Comparison of ENCODE assay signal across 8 cellular contexts in the genomic region with DNA sequence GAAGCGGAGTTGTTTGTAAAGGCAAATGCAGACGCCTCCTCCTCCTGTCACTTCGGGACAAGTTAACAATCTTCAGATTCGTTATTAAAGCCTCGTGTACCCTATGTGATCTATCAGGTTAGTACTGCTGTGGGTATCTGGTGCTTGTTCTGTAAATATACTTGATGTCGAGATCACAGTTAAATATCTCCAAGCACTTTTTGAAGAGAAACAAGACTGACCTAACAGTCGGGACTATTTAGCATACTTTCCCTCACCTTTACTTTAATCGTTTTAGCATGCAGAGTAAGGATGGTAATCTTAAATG. TPM values are rescaled to one million over a fixed set of nuclear protein-coding genes. Genes with fewer than 3 reads are reported as not detected.
A peak's percentile ranks its signal among the peaks of the same experiment; 100 is the strongest.
DNase-seq lines count a peak whose midpoint lies in the region; ATAC-seq and TF ChIP-seq lines count a peak whose summit lies in the region.

No MANE protein-coding gene starts in this region.

- H3K4me3 Mint-ChIP-seq in T-helper 17 cell (peak overlapping the region; percentile 99), glutamatergic neuron (ENCODE audit: unreplicated experiment) (peak overlapping the region; percentile 99)

- H3K4me1 ChIP-seq in HCT116 (ENCODE audit: control insufficient read depth in 1 of 2, insufficient read depth in 2 of 2, low read length in 2 of 2), result peaks cover 3 to 8% of the 10 kb centered on the region in 2 experiments; a peak in 3 of 4 replicates

- TF ChIP-seq CTCF in HCT116 (IDR thresholded peaks at IDR 0.05 in 2 of 3, conservative IDR thresholded peaks at IDR 0.05 in 1 of 3; ENCODE audit: borderline replicate concordance in 1 of 3, insufficient read depth in 1 of 3, low read depth in 2 of 3, low read length in 2 of 3), result no peak
- no peak for TF ChIP-seq CTCF in glutamatergic neuron (IDR thresholded peaks at IDR 0.05; ENCODE audit: partially characterized antibody, unreplicated experiment)

- no peak for TF ChIP-seq RAD21 in HCT116 (IDR thresholded peaks at IDR 0.05; ENCODE audit: low read depth)

- H2AFZ ChIP-seq in HCT116 (ENCODE audit: low read depth, low read length, poor library complexity, severe bottlenecking), result no peak overlapping the region

- H3K9me2 ChIP-seq in HCT116 (ENCODE audit: insufficient read depth), result no peaks in the 10 kb centered on the region

- POLR2A ChIA-PET in HCT116 (lab: Charles Lee), result interaction anchor here (1.3 kb wide), 1 partner anchor 7 kb away, joined by 4 read pairs; no protein-coding TSS in a partner anchor

- TF ChIP-seq POLR2A in HCT116 (IDR thresholded peaks at IDR 0.05; ENCODE audit: borderline replicate concordance, extremely low read depth, insufficient read depth, insufficient read length) (no peak), GM18505 (IDR thresholded peaks at IDR 0.05; ENCODE audit: borderline replicate concordance, extremely low read depth, insufficient read depth, insufficient read length) (no peak)

- intact Hi-C loops in HCT116 (cut with micrococcal nuclease), result loop anchor here (10.0 kb wide), 2 partner anchors 109 to 359 kb away; a partner anchor contains a TSS

- ATAC-seq in HCT116 (no peak), T-helper 17 cell (no peak), HG03442 (IDR thresholded peaks at IDR 0.05; ENCODE audit: unreplicated experiment) (no peak), GM19452 (IDR thresholded peaks at IDR 0.05; ENCODE audit: unreplicated experiment) (no peak), GM18505 (IDR thresholded peaks at IDR 0.05; ENCODE audit: unreplicated experiment) (no peak)

- peak overlapping the region; percentile 74 for H3K4me2 ChIP-seq in HCT116 (ENCODE audit: low read length)

- no peaks in the 10 kb centered on the region for H3K27me3 ChIP-seq in HCT116 (ENCODE audit: insufficient read depth, low read length)

- H3K4me1 Mint-ChIP-seq in T-helper 17 cell, result peaks cover 23% of the 10 kb centered on the region
- peaks cover 3% of the 10 kb centered on the region for H3K4me1 Mint-ChIP-seq in glutamatergic neuron (ENCODE audit: low read depth, unreplicated experiment)

- no peaks in the 10 kb centered on the region for H3K36me3 ChIP-seq in HCT116 (ENCODE audit: control insufficient read depth in 1 of 2, insufficient read depth in 2 of 2, low read length in 2 of 2)

- H3K9me3 ChIP-seq in HCT116 (ENCODE audit: control insufficient read depth in 1 of 2, insufficient read depth in 1 of 2, low read depth in 1 of 2, low read length in 2 of 2) (no peaks in the 10 kb centered on the region), T-helper 17 cell (ENCODE audit: control insufficient read depth, low read length, poor library complexity, severe bottlenecking) (no peaks in the 10 kb centered on the region)

- H4K20me1 ChIP-seq in HCT116 (ENCODE audit: insufficient read depth), result no peaks in the 10 kb centered on the region

- H3K79me2 ChIP-seq in HCT116 (ENCODE audit: insufficient read depth, low read length), result peaks cover 26% of the 10 kb centered on the region

- RAD21 ChIA-PET in HCT116 (lab: Charles Lee; ENCODE audit: low non-redundant PET in 1 of 2, low total read pairs in 2 of 2, uncharacterized antibody in 2 of 2, unreplicated experiment in 2 of 2), result no interaction called here

- CTCF ChIA-PET in HCT116 (lab: Charles Lee), result no interaction called here

- H3K9me3 Mint-ChIP-seq in glutamatergic neuron (ENCODE audit: unreplicated experiment), result peaks cover 2% of the 10 kb centered on the region

- BruUV-seq in HCT116 (replicated peaks; lab: Mats Ljungman, UMichigan), result no TSS peak

- H3K9ac ChIP-seq in HCT116 (ENCODE audit: low read length), result peak overlapping the region; percentile 62

- peak overlapping the region; percentile 89 to 92 for H3K4me3 ChIP-seq in HCT116 (replicated peaks in 1 of 2; ENCODE audit: low read depth in 1 of 2, low read length in 2 of 2)
- peak overlapping the region; percentile 63 to 96 (median 86) for H3K4me3 ChIP-seq in skin epidermis

- H3K36me3 Mint-ChIP-seq in T-helper 17 cell (ENCODE audit: low read depth) (peaks cover 12% of the 10 kb centered on the region), glutamatergic neuron (ENCODE audit: unreplicated experiment) (no peaks in the 10 kb centered on the region)

- H3K27me3 Mint-ChIP-seq in T-helper 17 cell (peaks cover 15% of the 10 kb centered on the region), glutamatergic neuron (ENCODE audit: unreplicated experiment) (peaks cover 4% of the 10 kb centered on the region)

- DNase-seq in HCT116 (ENCODE audit: low read depth, low spot score), result no peak
- DNase-seq in T-helper 17 cell, result no peak
- DNase-seq in glutamatergic neuron, result no peak
- no peak for DNase-seq in ecto neural progenitor cell (ENCODE audit: low spot score)

- H3K27ac ChIP-seq in HCT116 (ENCODE audit: low read depth, low read length) (peak overlapping the region; percentile 58), skin epidermis (peak overlapping the region in 20 of 21 experiments; percentile 82 to 95 (median 91))

- H3K27ac Mint-ChIP-seq in T-helper 17 cell (peak overlapping the region; percentile 97), glutamatergic neuron (ENCODE audit: unreplicated experiment) (peak overlapping the region; percentile 96)

TF ChIP-seq in HCT116, 20 proteins besides CTCF, POLR2A, EP300 and RAD21:
- TF ChIP-seq SP1 (IDR thresholded peaks at IDR 0.05; ENCODE audit: low read depth), result no peak
- TF ChIP-seq CEBPB (IDR thresholded peaks at IDR 0.05; ENCODE audit: low read depth), result no peak
- no peak for TF ChIP-seq CBX3 (IDR thresholded peaks at IDR 0.05; ENCODE audit: low read depth)
- TF ChIP-seq ZFX (IDR thresholded peaks at IDR 0.05), result no peak
- TF ChIP-seq JUND (IDR thresholded peaks at IDR 0.05), result no peak
- no peak for TF ChIP-seq EGR1 (IDR thresholded peaks at IDR 0.05; ENCODE audit: low read depth)
- no peak for TF ChIP-seq ZNF274 (IDR thresholded peaks at IDR 0.05; ENCODE audit: low read depth, low read length)
- TF ChIP-seq FOSL1 (IDR thresholded peaks at IDR 0.05; ENCODE audit: low read depth), result no peak
- TF ChIP-seq YY1 (IDR thresholded peaks at IDR 0.05; ENCODE audit: extremely low read depth, insufficient replicate concordance, low read depth, low read length), result no peak
- TF ChIP-seq SRF (IDR thresholded peaks at IDR 0.05; ENCODE audit: low read depth), result no peak
- TF ChIP-seq SIN3A (IDR thresholded peaks at IDR 0.05; ENCODE audit: low read depth), result no peak
- TF ChIP-seq ELF1 (IDR thresholded peaks at IDR 0.05; ENCODE audit: borderline replicate concordance, low read depth), result no peak
- TF ChIP-seq, protein P1, sequence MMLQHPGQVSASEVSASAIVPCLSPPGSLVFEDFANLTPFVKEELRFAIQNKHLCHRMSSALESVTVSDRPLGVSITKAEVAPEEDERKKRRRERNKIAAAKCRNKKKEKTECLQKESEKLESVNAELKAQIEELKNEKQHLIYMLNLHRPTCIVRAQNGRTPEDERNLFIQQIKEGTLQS (IDR thresholded peaks at IDR 0.05), result no peak
- TF ChIP-seq EZH2 (IDR thresholded peaks at IDR 0.05), result no peak
- TF ChIP-seq, protein P2, sequence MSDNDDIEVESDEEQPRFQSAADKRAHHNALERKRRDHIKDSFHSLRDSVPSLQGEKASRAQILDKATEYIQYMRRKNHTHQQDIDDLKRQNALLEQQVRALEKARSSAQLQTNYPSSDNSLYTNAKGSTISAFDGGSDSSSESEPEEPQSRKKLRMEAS (IDR thresholded peaks at IDR 0.05), result no peak
- TF ChIP-seq POLR2AphosphoS5 (IDR thresholded peaks at IDR 0.05; ENCODE audit: low read depth, low read length), result no peak
- TF ChIP-seq EZH2phosphoT487 (IDR thresholded peaks at IDR 0.05; ENCODE audit: borderline replicate concordance), result no peak

RNA-seq across cellular contexts. Expression of a gene that starts 0.7 kb away (rescaled TPM):
- total RNA-seq in HCT116 (2021; ENCODE audit: unreplicated experiment) (16.2 TPM), T-helper 17 cell (10 to 100 TPM; 24.8 to 32.1 TPM), glutamatergic neuron (ENCODE audit: unreplicated experiment) (30.5 TPM)
- 6.6 and 8.8 TPM in 2 replicates for polyA plus RNA-seq in HCT116 (2012)

RNA-seq across cellular contexts. Expression of a gene that starts 45.8 kb away (rescaled TPM):
- total RNA-seq in HCT116 (2021; ENCODE audit: unreplicated experiment) (0.44 TPM), T-helper 17 cell (not detected), glutamatergic neuron (ENCODE audit: unreplicated experiment) (4.7 TPM)
- polyA plus RNA-seq in HCT116 (2012), result 0.20 TPM in 1 of 2 replicates, not detected in the other
